In the genomic region with DNA sequence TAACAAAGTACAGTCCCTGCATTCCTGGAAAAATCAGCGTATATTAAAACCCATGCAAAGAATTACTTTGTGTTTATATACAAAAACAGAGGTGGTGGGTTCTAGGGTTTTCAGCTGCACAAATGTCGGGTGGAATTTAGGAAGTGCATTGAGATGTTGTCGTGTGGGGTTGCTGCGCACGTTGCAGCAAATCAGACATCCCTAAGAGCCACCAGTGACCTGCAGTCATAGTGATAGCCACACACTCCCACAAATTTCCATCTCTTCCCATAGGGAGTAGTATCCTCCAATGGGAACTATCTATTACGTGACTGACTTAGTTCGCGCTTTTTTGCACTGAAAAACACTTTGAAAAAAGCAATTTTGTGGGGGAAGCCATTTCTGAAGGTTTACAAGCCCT, we compare ENCODE assay signal across 20 cellular contexts.
"Had no signal": no experiment of that assay in that cellular context is flagged by ENCODE, and none has a peak within 500 bp of the region (broad histone marks: within the 10 kb centered on the region; RNA-seq: fewer than 3 reads in every experiment).

No MANE protein-coding gene starts in this region.

- DNase-seq: cortex of kidney; hypothalamus; left ventricle myocardium superior; lower lobe of right lung; naive thymus-derived CD8-positive, alpha-beta T cell; nephron progenitor cell; occipital lobe; ovary; posterior cingulate gyrus; psoas muscle; right cardiac atrium; sigmoid colon; stimulated activated CD4-positive, alpha-beta T cell treated with anti-CD3 and anti-CD28 coated beads, Interleukin-2, amount 100 ng/mL, for 24 hours; stimulated activated CD4-positive, alpha-beta T cell treated with anti-CD3 and anti-CD28 coated beads, Interleukin-4, amount 100 ng/mL, for 24 hours; stimulated activated naive CD8-positive, alpha-beta T cell treated with anti-CD3 and anti-CD28 coated beads, Interleukin-15, Interleukin-2, amounts not matched to agents 100 U/mL and 50 U/mL, for 24 hours; substantia nigra; testis; tibial artery; upper lobe of left lung had no signal

- H3K27me3 ChIP-seq: ovary, sigmoid colon, testis, tibial artery, upper lobe of left lung had no signal

- H3K9me3 ChIP-seq: lower lobe of right lung, ovary, psoas muscle, sigmoid colon, testis, tibial artery, upper lobe of left lung had no signal

- ATAC-seq: left ventricle myocardium superior; lower lobe of right lung; naive thymus-derived CD8-positive, alpha-beta T cell; psoas muscle; right cardiac atrium; stimulated activated memory B cell treated with anti-CD40 and anti-IgM and Interleukin-4, amounts not matched to agents 10 μg/mL and 1 μg/mL and 100 μg/mL, for 72 hours; stimulated activated naive CD8-positive, alpha-beta T cell treated with anti-CD3 and anti-CD28 coated beads, Interleukin-15, Interleukin-2, amounts not matched to agents 100 U/mL and 50 U/mL, for 24 hours had no signal

- H3K27me3 Mint-ChIP-seq: stimulated activated memory B cell treated with anti-CD40 and anti-IgM and Interleukin-4, amounts not matched to agents 10 μg/mL and 1 μg/mL and 100 μg/mL, for 72 hours had no signal

- H3K36me3 Mint-ChIP-seq: naive thymus-derived CD8-positive, alpha-beta T cell had no signal

- H3K4me3 ChIP-seq: lower lobe of right lung, ovary, psoas muscle, sigmoid colon, testis, tibial artery, upper lobe of left lung had no signal

- H3K4me1 ChIP-seq: psoas muscle, sigmoid colon, testis had no signal

- H3K4me3 Mint-ChIP-seq: naive thymus-derived CD8-positive, alpha-beta T cell; nephron progenitor cell; stimulated activated memory B cell treated with anti-CD40 and anti-IgM and Interleukin-4, amounts not matched to agents 10 μg/mL and 1 μg/mL and 100 μg/mL, for 72 hours had no signal

- H3K36me3 ChIP-seq: lower lobe of right lung, ovary, sigmoid colon, tibial artery, upper lobe of left lung had no signal

- H3K27ac Mint-ChIP-seq: naive thymus-derived CD8-positive, alpha-beta T cell; stimulated activated memory B cell treated with anti-CD40 and anti-IgM and Interleukin-4, amounts not matched to agents 10 μg/mL and 1 μg/mL and 100 μg/mL, for 72 hours had no signal

- H3K27ac ChIP-seq: lower lobe of right lung, ovary, psoas muscle, sigmoid colon, testis, tibial artery, upper lobe of left lung had no signal

- H3K9me3 Mint-ChIP-seq: nephron progenitor cell; stimulated activated memory B cell treated with anti-CD40 and anti-IgM and Interleukin-4, amounts not matched to agents 10 μg/mL and 1 μg/mL and 100 μg/mL, for 72 hours had no signal
